19 cellular contexts compared by ENCODE assay signal in the genomic region with DNA sequence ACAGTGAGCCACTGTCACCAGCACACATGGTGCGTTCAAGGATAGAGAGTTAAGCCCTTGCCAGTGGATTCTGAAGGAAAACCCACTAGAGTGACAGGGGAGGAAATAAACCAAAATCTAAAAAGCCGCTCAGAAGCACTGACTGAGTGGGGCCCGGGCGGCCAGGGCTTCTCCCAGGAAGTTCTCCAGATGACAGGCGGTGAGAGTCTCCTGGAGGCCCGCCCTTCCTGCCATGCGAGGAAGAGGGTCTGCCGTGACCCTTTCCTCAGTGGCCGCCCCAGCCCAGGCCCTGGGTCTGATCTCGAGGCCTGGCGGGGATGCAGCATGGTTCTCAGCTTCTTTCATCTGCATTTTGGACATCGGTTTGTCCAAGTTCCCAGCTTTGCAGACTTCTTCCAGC. TPM values are rescaled to one million over a fixed set of nuclear protein-coding genes. Genes with fewer than 3 reads are reported as not detected.
DNase-seq lines count a peak whose midpoint lies in the region; ATAC-seq and TF ChIP-seq lines count a peak whose summit lies in the region.
"Had no signal": no experiment of that assay in that cellular context is flagged by ENCODE, and none has a peak within 500 bp of the region (broad histone marks: within the 10 kb centered on the region; RNA-seq: fewer than 3 reads in every experiment).

No MANE protein-coding gene starts in this region.

- no peak overlapping the region for H4K91ac ChIP-seq in neuronal stem cell (ENCODE audit: low read depth, low read length, poor library complexity)

- no peak overlapping the region for H2BK15ac ChIP-seq in neuronal stem cell (ENCODE audit: low read length)

- WGBS in neuronal stem cell (ENCODE audit: extremely low coverage in 2 of 2, insufficient read length in 2 of 2, insufficient replicate concordance in 1 of 2), 2 donors, result no CpG with 5 or more reads among the region's 12 CpGs

- H3K23ac ChIP-seq in neuronal stem cell (ENCODE audit: low read depth, low read length, poor library complexity), result no peak overlapping the region

- intact Hi-C loops in Right ventricle myocardium inferior (cut with DNase I), result no loop called here
- intact Hi-C loops in left ventricle myocardium inferior (cut with micrococcal nuclease), result no loop called here
- intact Hi-C loops in dorsolateral prefrontal cortex (cut with DNase I), result no loop called here

- TF ChIP-seq CTCF in left ventricle myocardium inferior (IDR thresholded peaks at IDR 0.05; ENCODE audit: borderline replicate concordance), result no peak
- TF ChIP-seq CTCF in dorsolateral prefrontal cortex (IDR thresholded peaks at IDR 0.05 in 54 of 56, conservative IDR thresholded peaks at IDR 0.05 in 2 of 56; ENCODE audit: low read depth in 1 of 56, partially characterized antibody in 56 of 56), result no peak

- H3K36me3 ChIP-seq in left ventricle myocardium inferior (no peaks in the 10 kb centered on the region), neuronal stem cell (replicated peaks in 1 of 2; ENCODE audit: control insufficient read depth in 2 of 2, insufficient read depth in 2 of 2, low read length in 2 of 2) (no peaks in the 10 kb centered on the region), skeletal muscle tissue (ENCODE audit: control insufficient read depth in 3 of 3, insufficient read depth in 3 of 3, low read length in 3 of 3) (peaks cover 0 to 3% (median 0%) of the 10 kb centered on the region in 3 donors)
- H3K36me3 ChIP-seq: BLaER1, HAP-1 had no signal

- no peak overlapping the region for H2BK12ac ChIP-seq in neuronal stem cell (ENCODE audit: low read length)

- no peak for ATAC-seq in Right ventricle myocardium inferior
- ATAC-seq in HG03354 (IDR thresholded peaks at IDR 0.05; ENCODE audit: poor library complexity, severe bottlenecking, unreplicated experiment), result no peak

- no peak overlapping the region for H2BK120ac ChIP-seq in neuronal stem cell (ENCODE audit: low read depth, low read length)

- H3K27ac ChIP-seq in left ventricle myocardium inferior (replicated peaks) (no peak overlapping the region), dorsolateral prefrontal cortex (peak overlapping the region in 49 of 59 donors; percentile 11 to 87 (median 63)), neuronal stem cell (replicated peaks; ENCODE audit: low read length) (no peak overlapping the region), skeletal muscle tissue (ENCODE audit: low read depth, low read length) (peak overlapping the region; percentile 85)
- H3K27ac ChIP-seq: 22Rv1, BLaER1, C4-2B had no signal

- H3K4ac ChIP-seq in neuronal stem cell (ENCODE audit: low read length), result no peak overlapping the region

- no peak overlapping the region for H2BK5ac ChIP-seq in neuronal stem cell (ENCODE audit: low read length)

- H3K4me1 ChIP-seq in left ventricle myocardium inferior, result peaks cover 17% of the 10 kb centered on the region
- peaks cover 0 to under 1% of the 10 kb centered on the region in 2 donors for H3K4me1 ChIP-seq in neuronal stem cell (ENCODE audit: control insufficient read depth in 2 of 2, insufficient read depth in 1 of 2, low read depth in 1 of 2, low read length in 2 of 2)
- H3K4me1 ChIP-seq in skeletal muscle tissue (ENCODE audit: control insufficient read depth in 3 of 3, insufficient read depth in 3 of 3, low read length in 3 of 3), result peaks cover 33 to 63% (median 54%) of the 10 kb centered on the region in 3 donors
- H3K4me1 ChIP-seq: BLaER1, HAP-1 had no signal

- H3K4me3 ChIP-seq in left ventricle myocardium inferior, result no peak overlapping the region
- H3K4me3 ChIP-seq in dorsolateral prefrontal cortex, result peak overlapping the region in 1 of 59 donors; percentile 4
- no peak overlapping the region for H3K4me3 ChIP-seq in neuronal stem cell (ENCODE audit: low read length in 2 of 2)
- H3K4me3 ChIP-seq in skeletal muscle tissue (ENCODE audit: low read length in 3 of 3), result no peak overlapping the region
- H3K4me3 ChIP-seq: BLaER1, HAP-1 had no signal

- no peak overlapping the region for H3K4me2 ChIP-seq in neuronal stem cell (ENCODE audit: insufficient read depth, low read length, poor library complexity, severe bottlenecking)
- H3K4me2 ChIP-seq: BLaER1 had no signal

- H3K9ac ChIP-seq in neuronal stem cell (ENCODE audit: low read depth, low read length, poor library complexity) (no peak overlapping the region), skeletal muscle tissue (ENCODE audit: low read depth in 1 of 3, low read length in 3 of 3) (peak overlapping the region in 2 of 3 donors; percentile 48 to 72)
- H3K9ac ChIP-seq: BLaER1 had no signal

- peak overlapping the region; percentile 21 for H3K18ac ChIP-seq in neuronal stem cell (ENCODE audit: low read length)

- peak; percentile 34 for DNase-seq in Right ventricle myocardium inferior (ENCODE audit: missing footprints)
- no peak for DNase-seq in left ventricle myocardium inferior
- DNase-seq in dorsolateral prefrontal cortex, result no peak
- DNase-seq in neuronal stem cell (ENCODE audit: low spot score), result no peak
- no peak for DNase-seq in hippocampal formation (lab: John Stamatoyannopoulos, UW)
- DNase-seq in RPMI8226, result no peak
- DNase-seq: CD4-positive, CD25-positive, alpha-beta regulatory T cell; CD8-positive, alpha-beta memory T cell; DMS53; GF-D8; GOT3; HFFc6 had no signal

- H3K27me3 ChIP-seq in left ventricle myocardium inferior (ENCODE audit: low read depth) (peaks cover 57% of the 10 kb centered on the region), dorsolateral prefrontal cortex (peaks cover 0 to 4% (median 0%) of the 10 kb centered on the region in 45 donors), neuronal stem cell (ENCODE audit: control insufficient read depth in 3 of 3, insufficient read depth in 3 of 3, low read depth in 1 of 3, low read length in 3 of 3) (no peaks in the 10 kb centered on the region), skeletal muscle tissue (ENCODE audit: control insufficient read depth in 3 of 3, insufficient read depth in 3 of 3, low read length in 3 of 3) (peaks cover 0 to 7% (median 0%) of the 10 kb centered on the region in 3 donors)

- H3K14ac ChIP-seq in neuronal stem cell (ENCODE audit: low read length), result no peak overlapping the region

- H4K8ac ChIP-seq in neuronal stem cell (ENCODE audit: low read depth, low read length), result no peak overlapping the region

- H2AK5ac ChIP-seq in neuronal stem cell (ENCODE audit: low read depth, low read length), result peak overlapping the region; percentile 43

- no peaks in the 10 kb centered on the region for H3K9me3 ChIP-seq in left ventricle myocardium inferior (replicated peaks)
- no peaks in the 10 kb centered on the region for H3K9me3 ChIP-seq in neuronal stem cell (replicated peaks in 1 of 2; ENCODE audit: control insufficient read depth in 2 of 2, insufficient read depth in 1 of 2, low read depth in 1 of 2, low read length in 2 of 2)
- H3K9me3 ChIP-seq in skeletal muscle tissue (ENCODE audit: control insufficient read depth in 3 of 3, low read length in 3 of 3), result no peaks in the 10 kb centered on the region
- H3K9me3 ChIP-seq: BLaER1, HAP-1 had no signal

- no peak overlapping the region for H2AFZ ChIP-seq in neuronal stem cell (ENCODE audit: low read length)

- no peaks in the 10 kb centered on the region for H3K79me1 ChIP-seq in neuronal stem cell (ENCODE audit: low read depth, low read length)

RNA-seq across cellular contexts. Expression of a gene that starts 14.9 kb away (rescaled TPM):
- 17.9 TPM for total RNA-seq in Right ventricle myocardium inferior
- 10.0 TPM for total RNA-seq in left ventricle myocardium inferior
- 1,000 to 10,000 TPM in 2 of 120 experiments, 100 to 1,000 TPM in 118; 171 to 1,128 (median 638) TPM for total RNA-seq in dorsolateral prefrontal cortex
- 5.8 TPM for polyA plus RNA-seq in neuronal stem cell (2013, experiment 1 of 2)
- 5.8 TPM for polyA plus RNA-seq in neuronal stem cell (2013, experiment 2 of 2)
- total RNA-seq in skeletal muscle tissue, result 2.6 TPM
- total RNA-seq: B cell; CD4-positive, CD25-positive, alpha-beta regulatory T cell; CD8-positive, alpha-beta memory T cell had no signal
- polyA plus RNA-seq: CD4-positive, CD25-positive, alpha-beta regulatory T cell; CD8-positive, alpha-beta memory T cell had no signal

Comparison
In these comparisons a context has a peak if more than half of its experiments do, and no peak if none do; other contexts are left out.
1. H3K27ac ChIP-seq: peak in dorsolateral prefrontal cortex (49 of 59) and skeletal muscle tissue (single experiment); none in left ventricle myocardium inferior (single experiment) and neuronal stem cell (single experiment).